Comparison of ENCODE assay signal across 1 cellular context in genomic region chr1:171784779-171785178, GRCh38.
TF ChIP-seq lines count a peak whose summit lies in the region.

No MANE protein-coding gene starts in this region.

TF ChIP-seq in GM12878, 131 proteins besides CTCF, POLR2A, EP300 and RAD21:
- TF ChIP-seq STAT1 (conservative IDR thresholded peaks at IDR 0.05): no peak
- no peak for TF ChIP-seq NFIC (IDR thresholded peaks at IDR 0.05; ENCODE audit: low read depth, low read length)
- TF ChIP-seq NFXL1 (IDR thresholded peaks at IDR 0.05; ENCODE audit: borderline replicate concordance): no peak
- TF ChIP-seq ZNF687 (IDR thresholded peaks at IDR 0.05): no peak
TF ChIP-seq in GM12878: peak in this region for 0.
